ENCODE assay signal across 1 cellular context in the genomic region with DNA sequence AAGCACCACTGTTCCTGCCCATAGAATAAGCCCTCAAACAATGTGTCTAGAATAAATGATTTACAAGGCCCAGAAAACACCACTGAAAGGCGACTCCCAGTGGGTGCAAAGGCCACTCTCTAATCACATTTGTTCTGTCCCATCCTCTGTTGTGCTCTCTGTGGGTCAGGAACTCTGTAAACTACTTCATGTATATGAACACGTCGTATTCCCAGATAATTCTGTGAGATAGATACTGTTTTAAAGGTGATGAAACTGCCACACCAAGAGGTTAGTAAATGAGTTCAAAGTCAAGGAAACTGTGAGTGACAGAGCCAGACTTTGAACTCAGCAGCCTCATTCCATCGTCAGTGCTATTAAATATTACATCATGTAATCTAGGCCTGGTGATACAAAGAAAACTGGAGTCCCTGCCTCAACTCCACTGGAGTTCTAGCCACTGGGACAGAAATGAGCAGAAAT.
TF ChIP-seq lines count a peak whose summit lies in the region.

No MANE protein-coding gene starts in this region.

TF ChIP-seq in HepG2, 621 proteins besides CTCF, POLR2A, EP300 and RAD21 (continued from another document and continues in another):
- TF ChIP-seq, protein P1, sequence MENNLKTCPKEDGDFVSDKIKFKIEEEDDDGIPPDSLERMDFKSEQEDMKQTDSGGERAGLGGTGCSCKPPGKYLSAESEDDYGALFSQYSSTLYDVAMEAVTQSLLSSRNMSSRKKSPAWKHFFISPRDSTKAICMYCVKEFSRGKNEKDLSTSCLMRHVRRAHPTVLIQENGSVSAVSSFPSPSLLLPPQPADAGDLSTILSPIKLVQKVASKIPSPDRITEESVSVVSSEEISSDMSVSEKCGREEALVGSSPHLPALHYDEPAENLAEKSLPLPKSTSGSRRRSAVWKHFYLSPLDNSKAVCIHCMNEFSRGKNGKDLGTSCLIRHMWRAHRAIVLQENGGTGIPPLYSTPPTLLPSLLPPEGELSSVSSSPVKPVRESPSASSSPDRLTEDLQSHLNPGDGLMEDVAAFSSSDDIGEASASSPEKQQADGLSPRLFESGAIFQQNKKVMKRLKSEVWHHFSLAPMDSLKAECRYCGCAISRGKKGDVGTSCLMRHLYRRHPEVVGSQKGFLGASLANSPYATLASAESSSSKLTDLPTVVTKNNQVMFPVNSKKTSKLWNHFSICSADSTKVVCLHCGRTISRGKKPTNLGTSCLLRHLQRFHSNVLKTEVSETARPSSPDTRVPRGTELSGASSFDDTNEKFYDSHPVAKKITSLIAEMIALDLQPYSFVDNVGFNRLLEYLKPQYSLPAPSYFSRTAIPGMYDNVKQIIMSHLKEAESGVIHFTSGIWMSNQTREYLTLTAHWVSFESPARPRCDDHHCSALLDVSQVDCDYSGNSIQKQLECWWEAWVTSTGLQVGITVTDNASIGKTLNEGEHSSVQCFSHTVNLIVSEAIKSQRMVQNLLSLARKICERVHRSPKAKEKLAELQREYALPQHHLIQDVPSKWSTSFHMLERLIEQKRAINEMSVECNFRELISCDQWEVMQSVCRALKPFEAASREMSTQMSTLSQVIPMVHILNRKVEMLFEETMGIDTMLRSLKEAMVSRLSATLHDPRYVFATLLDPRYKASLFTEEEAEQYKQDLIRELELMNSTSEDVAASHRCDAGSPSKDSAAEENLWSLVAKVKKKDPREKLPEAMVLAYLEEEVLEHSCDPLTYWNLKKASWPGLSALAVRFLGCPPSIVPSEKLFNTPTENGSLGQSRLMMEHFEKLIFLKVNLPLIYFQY (CRISPR knock-in tag; IDR thresholded peaks at IDR 0.05; ENCODE audit: borderline replicate concordance), result peak; percentile 56; the same call in 1 of the 2 replicates
- TF ChIP-seq HOXD1 (CRISPR knock-in tag; IDR thresholded peaks at IDR 0.05), result 0 out of 2 replicates have a peak, but pooled peaks have one; percentile 48
- TF ChIP-seq CEBPG (CRISPR knock-in tag; IDR thresholded peaks at IDR 0.05), result peak; percentile 85
- TF ChIP-seq CC2D1A (CRISPR knock-in tag; IDR thresholded peaks at IDR 0.05), result no peak
- TF ChIP-seq STAT5B (CRISPR knock-in tag; IDR thresholded peaks at IDR 0.05), result no peak
- TF ChIP-seq HDAC2 (CRISPR knock-in tag; IDR thresholded peaks at IDR 0.05), result peak; percentile 82; the same call in 1 of the 2 replicates
- TF ChIP-seq, protein P2, sequence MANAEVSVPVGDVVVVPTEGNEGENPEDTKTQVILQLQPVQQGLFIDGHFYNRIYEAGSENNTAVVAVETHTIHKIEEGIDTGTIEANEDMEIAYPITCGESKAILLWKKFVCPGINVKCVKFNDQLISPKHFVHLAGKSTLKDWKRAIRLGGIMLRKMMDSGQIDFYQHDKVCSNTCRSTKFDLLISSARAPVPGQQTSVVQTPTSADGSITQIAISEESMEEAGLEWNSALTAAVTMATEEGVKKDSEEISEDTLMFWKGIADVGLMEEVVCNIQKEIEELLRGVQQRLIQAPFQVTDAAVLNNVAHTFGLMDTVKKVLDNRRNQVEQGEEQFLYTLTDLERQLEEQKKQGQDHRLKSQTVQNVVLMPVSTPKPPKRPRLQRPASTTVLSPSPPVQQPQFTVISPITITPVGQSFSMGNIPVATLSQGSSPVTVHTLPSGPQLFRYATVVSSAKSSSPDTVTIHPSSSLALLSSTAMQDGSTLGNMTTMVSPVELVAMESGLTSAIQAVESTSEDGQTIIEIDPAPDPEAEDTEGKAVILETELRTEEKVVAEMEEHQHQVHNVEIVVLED (CRISPR knock-in tag; IDR thresholded peaks at IDR 0.05; ENCODE audit: borderline replicate concordance), result 0 out of 2 replicates have a peak, but pooled peaks have one; percentile 49
- TF ChIP-seq ZNF329 (CRISPR knock-in tag; IDR thresholded peaks at IDR 0.05; ENCODE audit: low read depth), result no peak
- TF ChIP-seq, protein P3, sequence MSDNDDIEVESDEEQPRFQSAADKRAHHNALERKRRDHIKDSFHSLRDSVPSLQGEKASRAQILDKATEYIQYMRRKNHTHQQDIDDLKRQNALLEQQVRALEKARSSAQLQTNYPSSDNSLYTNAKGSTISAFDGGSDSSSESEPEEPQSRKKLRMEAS (IDR thresholded peaks at IDR 0.05), result peak; percentile 50; the same call in 1 of the 2 replicates
- peak; percentile 85 for TF ChIP-seq PITX1 (CRISPR knock-in tag; IDR thresholded peaks at IDR 0.05)
- TF ChIP-seq ZNF160 (CRISPR knock-in tag; IDR thresholded peaks at IDR 0.05), result no peak
- TF ChIP-seq, protein P4, sequence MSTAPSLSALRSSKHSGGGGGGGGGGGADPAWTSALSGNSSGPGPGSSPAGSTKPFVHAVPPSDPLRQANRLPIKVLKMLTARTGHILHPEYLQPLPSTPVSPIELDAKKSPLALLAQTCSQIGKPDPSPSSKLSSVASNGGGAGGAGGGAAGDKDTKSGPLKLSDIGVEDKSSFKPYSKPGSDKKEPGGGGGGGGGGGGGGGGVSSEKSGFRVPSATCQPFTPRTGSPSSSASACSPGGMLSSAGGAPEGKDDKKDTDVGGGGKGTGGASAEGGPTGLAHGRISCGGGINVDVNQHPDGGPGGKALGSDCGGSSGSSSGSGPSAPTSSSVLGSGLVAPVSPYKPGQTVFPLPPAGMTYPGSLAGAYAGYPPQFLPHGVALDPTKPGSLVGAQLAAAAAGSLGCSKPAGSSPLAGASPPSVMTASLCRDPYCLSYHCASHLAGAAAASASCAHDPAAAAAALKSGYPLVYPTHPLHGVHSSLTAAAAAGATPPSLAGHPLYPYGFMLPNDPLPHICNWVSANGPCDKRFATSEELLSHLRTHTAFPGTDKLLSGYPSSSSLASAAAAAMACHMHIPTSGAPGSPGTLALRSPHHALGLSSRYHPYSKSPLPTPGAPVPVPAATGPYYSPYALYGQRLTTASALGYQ (CRISPR knock-in tag; IDR thresholded peaks at IDR 0.05), result peak; percentile 87
- peak; percentile 96; the same call in 1 of the 2 replicates for TF ChIP-seq NCOR1 (IDR thresholded peaks at IDR 0.05; ENCODE audit: borderline replicate concordance, low read length)
- TF ChIP-seq, protein P5, sequence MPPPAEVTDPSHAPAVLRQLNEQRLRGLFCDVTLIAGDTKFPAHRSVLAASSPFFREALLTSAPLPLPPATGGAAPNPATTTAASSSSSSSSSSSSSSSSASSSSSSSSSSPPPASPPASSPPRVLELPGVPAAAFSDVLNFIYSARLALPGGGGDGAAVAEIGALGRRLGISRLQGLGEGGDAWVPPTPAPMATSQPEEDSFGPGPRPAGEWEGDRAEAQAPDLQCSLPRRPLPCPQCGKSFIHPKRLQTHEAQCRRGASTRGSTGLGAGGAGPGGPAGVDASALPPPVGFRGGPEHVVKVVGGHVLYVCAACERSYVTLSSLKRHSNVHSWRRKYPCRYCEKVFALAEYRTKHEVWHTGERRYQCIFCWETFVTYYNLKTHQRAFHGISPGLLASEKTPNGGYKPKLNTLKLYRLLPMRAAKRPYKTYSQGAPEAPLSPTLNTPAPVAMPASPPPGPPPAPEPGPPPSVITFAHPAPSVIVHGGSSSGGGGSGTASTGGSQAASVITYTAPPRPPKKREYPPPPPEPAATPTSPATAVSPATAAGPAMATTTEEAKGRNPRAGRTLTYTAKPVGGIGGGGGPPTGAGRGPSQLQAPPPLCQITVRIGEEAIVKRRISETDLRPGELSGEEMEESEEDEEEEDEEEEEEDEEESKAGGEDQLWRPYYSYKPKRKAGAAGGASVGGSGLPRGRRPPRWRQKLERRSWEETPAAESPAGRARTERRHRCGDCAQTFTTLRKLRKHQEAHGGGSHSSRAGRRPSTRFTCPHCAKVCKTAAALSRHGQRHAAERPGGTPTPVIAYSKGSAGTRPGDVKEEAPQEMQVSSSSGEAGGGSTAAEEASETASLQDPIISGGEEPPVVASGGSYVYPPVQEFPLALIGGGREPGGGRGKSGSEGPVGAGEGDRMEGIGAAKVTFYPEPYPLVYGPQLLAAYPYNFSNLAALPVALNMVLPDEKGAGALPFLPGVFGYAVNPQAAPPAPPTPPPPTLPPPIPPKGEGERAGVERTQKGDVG (CRISPR knock-in tag; IDR thresholded peaks at IDR 0.05; ENCODE audit: borderline replicate concordance), result no peak
- peak; percentile 64 for TF ChIP-seq SOX13 (IDR thresholded peaks at IDR 0.05)
- TF ChIP-seq SOX13 (CRISPR knock-in tag; conservative IDR thresholded peaks at IDR 0.05 in 1 of 2, IDR thresholded peaks at IDR 0.05 in 1 of 2), result peak in 1 of 2 experiments; percentile 97; a peak in 2 of 4 replicates
- TF ChIP-seq, protein P6, sequence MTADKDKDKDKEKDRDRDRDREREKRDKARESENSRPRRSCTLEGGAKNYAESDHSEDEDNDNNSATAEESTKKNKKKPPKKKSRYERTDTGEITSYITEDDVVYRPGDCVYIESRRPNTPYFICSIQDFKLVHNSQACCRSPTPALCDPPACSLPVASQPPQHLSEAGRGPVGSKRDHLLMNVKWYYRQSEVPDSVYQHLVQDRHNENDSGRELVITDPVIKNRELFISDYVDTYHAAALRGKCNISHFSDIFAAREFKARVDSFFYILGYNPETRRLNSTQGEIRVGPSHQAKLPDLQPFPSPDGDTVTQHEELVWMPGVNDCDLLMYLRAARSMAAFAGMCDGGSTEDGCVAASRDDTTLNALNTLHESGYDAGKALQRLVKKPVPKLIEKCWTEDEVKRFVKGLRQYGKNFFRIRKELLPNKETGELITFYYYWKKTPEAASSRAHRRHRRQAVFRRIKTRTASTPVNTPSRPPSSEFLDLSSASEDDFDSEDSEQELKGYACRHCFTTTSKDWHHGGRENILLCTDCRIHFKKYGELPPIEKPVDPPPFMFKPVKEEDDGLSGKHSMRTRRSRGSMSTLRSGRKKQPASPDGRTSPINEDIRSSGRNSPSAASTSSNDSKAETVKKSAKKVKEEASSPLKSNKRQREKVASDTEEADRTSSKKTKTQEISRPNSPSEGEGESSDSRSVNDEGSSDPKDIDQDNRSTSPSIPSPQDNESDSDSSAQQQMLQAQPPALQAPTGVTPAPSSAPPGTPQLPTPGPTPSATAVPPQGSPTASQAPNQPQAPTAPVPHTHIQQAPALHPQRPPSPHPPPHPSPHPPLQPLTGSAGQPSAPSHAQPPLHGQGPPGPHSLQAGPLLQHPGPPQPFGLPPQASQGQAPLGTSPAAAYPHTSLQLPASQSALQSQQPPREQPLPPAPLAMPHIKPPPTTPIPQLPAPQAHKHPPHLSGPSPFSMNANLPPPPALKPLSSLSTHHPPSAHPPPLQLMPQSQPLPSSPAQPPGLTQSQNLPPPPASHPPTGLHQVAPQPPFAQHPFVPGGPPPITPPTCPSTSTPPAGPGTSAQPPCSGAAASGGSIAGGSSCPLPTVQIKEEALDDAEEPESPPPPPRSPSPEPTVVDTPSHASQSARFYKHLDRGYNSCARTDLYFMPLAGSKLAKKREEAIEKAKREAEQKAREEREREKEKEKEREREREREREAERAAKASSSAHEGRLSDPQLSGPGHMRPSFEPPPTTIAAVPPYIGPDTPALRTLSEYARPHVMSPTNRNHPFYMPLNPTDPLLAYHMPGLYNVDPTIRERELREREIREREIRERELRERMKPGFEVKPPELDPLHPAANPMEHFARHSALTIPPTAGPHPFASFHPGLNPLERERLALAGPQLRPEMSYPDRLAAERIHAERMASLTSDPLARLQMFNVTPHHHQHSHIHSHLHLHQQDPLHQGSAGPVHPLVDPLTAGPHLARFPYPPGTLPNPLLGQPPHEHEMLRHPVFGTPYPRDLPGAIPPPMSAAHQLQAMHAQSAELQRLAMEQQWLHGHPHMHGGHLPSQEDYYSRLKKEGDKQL (CRISPR knock-in tag; IDR thresholded peaks at IDR 0.05; ENCODE audit: low read depth), result peak; percentile 33; the same call in 1 of the 2 replicates
- peak; percentile 53 for TF ChIP-seq ZFX (CRISPR knock-in tag; IDR thresholded peaks at IDR 0.05; ENCODE audit: low read depth)
- TF ChIP-seq TCF7 (IDR thresholded peaks at IDR 0.05; ENCODE audit: low read depth), result peak; percentile 72
- no peak for TF ChIP-seq JDP2 (CRISPR knock-in tag; IDR thresholded peaks at IDR 0.05; ENCODE audit: borderline replicate concordance)
- TF ChIP-seq ZNF703 (CRISPR knock-in tag; IDR thresholded peaks at IDR 0.05; ENCODE audit: borderline replicate concordance), result no peak
- TF ChIP-seq IRF2 (CRISPR knock-in tag; IDR thresholded peaks at IDR 0.05), result peak; percentile 51
- peak; percentile 85 for TF ChIP-seq HNF4G (IDR thresholded peaks at IDR 0.05; ENCODE audit: borderline replicate concordance, low read depth, low read length)
- TF ChIP-seq HNF4G (CRISPR knock-in tag; IDR thresholded peaks at IDR 0.05; ENCODE audit: borderline replicate concordance, low read depth), result peak; percentile 94
- TF ChIP-seq NBN (conservative IDR thresholded peaks at IDR 0.05), result no peak
- TF ChIP-seq NFIC (IDR thresholded peaks at IDR 0.05; ENCODE audit: low read length), result peak; percentile 76
- peak; percentile 84 for TF ChIP-seq RXRB (CRISPR knock-in tag; IDR thresholded peaks at IDR 0.05; ENCODE audit: borderline replicate concordance)
- peak; percentile 55; the same call in 1 of the 2 replicates for TF ChIP-seq SALL2 (CRISPR knock-in tag; IDR thresholded peaks at IDR 0.05)
- peak; percentile 48; the same call in 1 of the 2 replicates for TF ChIP-seq BRCA1 (CRISPR knock-in tag; IDR thresholded peaks at IDR 0.05)
- peak; percentile 1; the same call in 1 of the 2 replicates for TF ChIP-seq SMC3 (IDR thresholded peaks at IDR 0.05; ENCODE audit: low read length)
- TF ChIP-seq, protein P7, sequence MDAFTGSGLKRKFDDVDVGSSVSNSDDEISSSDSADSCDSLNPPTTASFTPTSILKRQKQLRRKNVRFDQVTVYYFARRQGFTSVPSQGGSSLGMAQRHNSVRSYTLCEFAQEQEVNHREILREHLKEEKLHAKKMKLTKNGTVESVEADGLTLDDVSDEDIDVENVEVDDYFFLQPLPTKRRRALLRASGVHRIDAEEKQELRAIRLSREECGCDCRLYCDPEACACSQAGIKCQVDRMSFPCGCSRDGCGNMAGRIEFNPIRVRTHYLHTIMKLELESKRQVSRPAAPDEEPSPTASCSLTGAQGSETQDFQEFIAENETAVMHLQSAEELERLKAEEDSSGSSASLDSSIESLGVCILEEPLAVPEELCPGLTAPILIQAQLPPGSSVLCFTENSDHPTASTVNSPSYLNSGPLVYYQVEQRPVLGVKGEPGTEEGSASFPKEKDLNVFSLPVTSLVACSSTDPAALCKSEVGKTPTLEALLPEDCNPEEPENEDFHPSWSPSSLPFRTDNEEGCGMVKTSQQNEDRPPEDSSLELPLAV (CRISPR knock-in tag; conservative IDR thresholded peaks at IDR 0.05; ENCODE audit: low read depth), result no peak
- no peak for TF ChIP-seq PAWR (CRISPR knock-in tag; IDR thresholded peaks at IDR 0.05; ENCODE audit: borderline replicate concordance)
- 0 out of 2 replicates have a peak, but pooled peaks have one; percentile 28 for TF ChIP-seq ZNF766 (CRISPR knock-in tag; IDR thresholded peaks at IDR 0.05; ENCODE audit: borderline replicate concordance)
- TF ChIP-seq SIX1 (CRISPR knock-in tag; IDR thresholded peaks at IDR 0.05; ENCODE audit: borderline replicate concordance), result peak; percentile 86
- peak; percentile 89 for TF ChIP-seq SKI (IDR thresholded peaks at IDR 0.05; ENCODE audit: partially characterized antibody)
- TF ChIP-seq PTBP1 (IDR thresholded peaks at IDR 0.05; ENCODE audit: low read depth, low read length, poor library complexity, severe bottlenecking), result no peak
